Comparison of ENCODE assay signal across 1 cellular context in the genomic region with DNA sequence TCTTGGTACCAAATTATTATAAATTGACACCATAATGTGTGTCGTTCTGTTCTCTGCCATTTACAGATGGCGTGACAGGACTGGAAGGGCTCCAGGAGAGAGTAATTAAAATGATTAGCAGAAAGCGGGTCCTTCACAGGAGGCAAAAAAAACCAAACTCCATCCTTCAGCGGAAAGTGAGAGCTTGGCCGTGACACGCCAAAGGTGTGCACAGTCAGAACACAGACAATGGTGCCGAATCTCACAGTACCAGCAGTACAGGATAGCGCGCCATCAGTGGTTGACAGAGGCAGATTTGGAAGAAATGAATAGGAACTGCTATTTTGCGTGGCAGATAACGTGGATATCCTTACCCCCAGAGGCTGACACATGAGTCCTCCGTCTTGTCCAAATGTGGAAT.
TF ChIP-seq lines count a peak whose summit lies in the region.

No MANE protein-coding gene starts in this region.

TF ChIP-seq in GM23338, 12 proteins besides CTCF, POLR2A, EP300 and RAD21 (continued from another document):
- TF ChIP-seq, protein P1, sequence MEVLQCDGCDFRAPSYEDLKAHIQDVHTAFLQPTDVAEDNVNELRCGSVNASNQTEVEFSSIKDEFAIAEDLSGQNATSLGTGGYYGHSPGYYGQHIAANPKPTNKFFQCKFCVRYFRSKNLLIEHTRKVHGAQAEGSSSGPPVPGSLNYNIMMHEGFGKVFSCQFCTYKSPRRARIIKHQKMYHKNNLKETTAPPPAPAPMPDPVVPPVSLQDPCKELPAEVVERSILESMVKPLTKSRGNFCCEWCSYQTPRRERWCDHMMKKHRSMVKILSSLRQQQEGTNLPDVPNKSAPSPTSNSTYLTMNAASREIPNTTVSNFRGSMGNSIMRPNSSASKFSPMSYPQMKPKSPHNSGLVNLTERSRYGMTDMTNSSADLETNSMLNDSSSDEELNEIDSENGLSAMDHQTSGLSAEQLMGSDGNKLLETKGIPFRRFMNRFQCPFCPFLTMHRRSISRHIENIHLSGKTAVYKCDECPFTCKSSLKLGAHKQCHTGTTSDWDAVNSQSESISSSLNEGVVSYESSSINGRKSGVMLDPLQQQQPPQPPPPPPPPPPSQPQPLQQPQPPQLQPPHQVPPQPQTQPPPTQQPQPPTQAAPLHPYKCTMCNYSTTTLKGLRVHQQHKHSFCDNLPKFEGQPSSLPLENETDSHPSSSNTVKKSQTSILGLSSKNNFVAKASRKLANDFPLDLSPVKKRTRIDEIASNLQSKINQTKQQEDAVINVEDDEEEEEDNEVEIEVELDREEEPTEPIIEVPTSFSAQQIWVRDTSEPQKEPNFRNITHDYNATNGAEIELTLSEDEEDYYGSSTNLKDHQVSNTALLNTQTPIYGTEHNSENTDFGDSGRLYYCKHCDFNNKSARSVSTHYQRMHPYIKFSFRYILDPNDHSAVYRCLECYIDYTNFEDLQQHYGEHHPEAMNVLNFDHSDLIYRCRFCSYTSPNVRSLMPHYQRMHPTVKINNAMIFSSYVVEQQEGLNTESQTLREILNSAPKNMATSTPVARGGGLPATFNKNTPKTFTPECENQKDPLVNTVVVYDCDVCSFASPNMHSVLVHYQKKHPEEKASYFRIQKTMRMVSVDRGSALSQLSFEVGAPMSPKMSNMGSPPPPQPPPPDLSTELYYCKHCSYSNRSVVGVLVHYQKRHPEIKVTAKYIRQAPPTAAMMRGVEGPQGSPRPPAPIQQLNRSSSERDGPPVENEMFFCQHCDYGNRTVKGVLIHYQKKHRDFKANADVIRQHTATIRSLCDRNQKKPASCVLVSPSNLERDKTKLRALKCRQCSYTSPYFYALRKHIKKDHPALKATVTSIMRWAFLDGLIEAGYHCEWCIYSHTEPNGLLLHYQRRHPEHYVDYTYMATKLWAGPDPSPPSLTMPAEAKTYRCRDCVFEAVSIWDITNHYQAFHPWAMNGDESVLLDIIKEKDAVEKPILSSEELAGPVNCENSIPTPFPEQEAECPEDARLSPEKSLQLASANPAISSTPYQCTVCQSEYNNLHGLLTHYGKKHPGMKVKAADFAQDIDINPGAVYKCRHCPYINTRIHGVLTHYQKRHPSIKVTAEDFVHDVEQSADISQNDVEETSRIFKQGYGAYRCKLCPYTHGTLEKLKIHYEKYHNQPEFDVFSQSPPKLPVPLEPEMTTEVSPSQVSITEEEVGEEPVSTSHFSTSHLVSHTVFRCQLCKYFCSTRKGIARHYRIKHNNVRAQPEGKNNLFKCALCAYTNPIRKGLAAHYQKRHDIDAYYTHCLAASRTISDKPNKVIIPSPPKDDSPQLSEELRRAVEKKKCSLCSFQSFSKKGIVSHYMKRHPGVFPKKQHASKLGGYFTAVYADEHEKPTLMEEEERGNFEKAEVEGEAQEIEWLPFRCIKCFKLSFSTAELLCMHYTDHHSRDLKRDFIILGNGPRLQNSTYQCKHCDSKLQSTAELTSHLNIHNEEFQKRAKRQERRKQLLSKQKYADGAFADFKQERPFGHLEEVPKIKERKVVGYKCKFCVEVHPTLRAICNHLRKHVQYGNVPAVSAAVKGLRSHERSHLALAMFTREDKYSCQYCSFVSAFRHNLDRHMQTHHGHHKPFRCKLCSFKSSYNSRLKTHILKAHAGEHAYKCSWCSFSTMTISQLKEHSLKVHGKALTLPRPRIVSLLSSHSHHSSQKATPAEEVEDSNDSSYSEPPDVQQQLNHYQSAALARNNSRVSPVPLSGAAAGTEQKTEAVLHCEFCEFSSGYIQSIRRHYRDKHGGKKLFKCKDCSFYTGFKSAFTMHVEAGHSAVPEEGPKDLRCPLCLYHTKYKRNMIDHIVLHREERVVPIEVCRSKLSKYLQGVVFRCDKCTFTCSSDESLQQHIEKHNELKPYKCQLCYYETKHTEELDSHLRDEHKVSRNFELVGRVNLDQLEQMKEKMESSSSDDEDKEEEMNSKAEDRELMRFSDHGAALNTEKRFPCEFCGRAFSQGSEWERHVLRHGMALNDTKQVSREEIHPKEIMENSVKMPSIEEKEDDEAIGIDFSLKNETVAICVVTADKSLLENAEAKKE (CRISPR knock-in tag; IDR thresholded peaks at IDR 0.05) = no peak
- TF ChIP-seq, protein P2, sequence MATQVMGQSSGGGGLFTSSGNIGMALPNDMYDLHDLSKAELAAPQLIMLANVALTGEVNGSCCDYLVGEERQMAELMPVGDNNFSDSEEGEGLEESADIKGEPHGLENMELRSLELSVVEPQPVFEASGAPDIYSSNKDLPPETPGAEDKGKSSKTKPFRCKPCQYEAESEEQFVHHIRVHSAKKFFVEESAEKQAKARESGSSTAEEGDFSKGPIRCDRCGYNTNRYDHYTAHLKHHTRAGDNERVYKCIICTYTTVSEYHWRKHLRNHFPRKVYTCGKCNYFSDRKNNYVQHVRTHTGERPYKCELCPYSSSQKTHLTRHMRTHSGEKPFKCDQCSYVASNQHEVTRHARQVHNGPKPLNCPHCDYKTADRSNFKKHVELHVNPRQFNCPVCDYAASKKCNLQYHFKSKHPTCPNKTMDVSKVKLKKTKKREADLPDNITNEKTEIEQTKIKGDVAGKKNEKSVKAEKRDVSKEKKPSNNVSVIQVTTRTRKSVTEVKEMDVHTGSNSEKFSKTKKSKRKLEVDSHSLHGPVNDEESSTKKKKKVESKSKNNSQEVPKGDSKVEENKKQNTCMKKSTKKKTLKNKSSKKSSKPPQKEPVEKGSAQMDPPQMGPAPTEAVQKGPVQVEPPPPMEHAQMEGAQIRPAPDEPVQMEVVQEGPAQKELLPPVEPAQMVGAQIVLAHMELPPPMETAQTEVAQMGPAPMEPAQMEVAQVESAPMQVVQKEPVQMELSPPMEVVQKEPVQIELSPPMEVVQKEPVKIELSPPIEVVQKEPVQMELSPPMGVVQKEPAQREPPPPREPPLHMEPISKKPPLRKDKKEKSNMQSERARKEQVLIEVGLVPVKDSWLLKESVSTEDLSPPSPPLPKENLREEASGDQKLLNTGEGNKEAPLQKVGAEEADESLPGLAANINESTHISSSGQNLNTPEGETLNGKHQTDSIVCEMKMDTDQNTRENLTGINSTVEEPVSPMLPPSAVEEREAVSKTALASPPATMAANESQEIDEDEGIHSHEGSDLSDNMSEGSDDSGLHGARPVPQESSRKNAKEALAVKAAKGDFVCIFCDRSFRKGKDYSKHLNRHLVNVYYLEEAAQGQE (IDR thresholded peaks at IDR 0.05; ENCODE audit: unreplicated experiment) = no peak
- no peak for TF ChIP-seq NANOG (IDR thresholded peaks at IDR 0.05; ENCODE audit: borderline replicate concordance)
